In genomic region chr5:138352071-138352721, GRCh38 we compare ENCODE assay signal across 8 cellular contexts. TPM values are rescaled to one million over a fixed set of nuclear protein-coding genes. Genes with fewer than 3 reads are reported as not detected.
DNase-seq lines count a peak whose midpoint lies in the region; ATAC-seq and TF ChIP-seq lines count a peak whose summit lies in the region.

TSS of gene KDM3B (plus strand) at chr5:138352685. CDS start at chr5:138352796, 111 bp downstream.

- TF ChIP-seq CTCF in DND-41 (IDR thresholded peaks at IDR 0.05; ENCODE audit: borderline replicate concordance, extremely low read depth, low read length, poor library complexity, severe bottlenecking), result peak; percentile 99
- peak; percentile 100 for TF ChIP-seq CTCF in RWPE2 (IDR thresholded peaks at IDR 0.05; ENCODE audit: poor library complexity, severe bottlenecking)
- peak; percentile 97 for TF ChIP-seq CTCF in fibroblast of the aortic adventitia (IDR thresholded peaks at IDR 0.05; ENCODE audit: insufficient read depth, low read length)
- TF ChIP-seq CTCF in nephron progenitor cell (IDR thresholded peaks at IDR 0.05), result peak; percentile 99

- H3K9ac ChIP-seq in DND-41 (ENCODE audit: low read depth, low read length), result peak within 1 kb of the TSS; percentile 93

- H3K4me2 ChIP-seq in DND-41 (ENCODE audit: insufficient read depth, low read length), result peak within 1 kb of the TSS; percentile 72

- H3K36me3 Mint-ChIP-seq in nephron progenitor cell (ENCODE audit: low read depth), result peaks cover 54% of the 10 kb centered on the region
- peaks cover 26% of the 10 kb centered on the region for H3K36me3 Mint-ChIP-seq in stimulated activated naive CD8-positive, alpha-beta T cell treated with anti-CD3 and anti-CD28 coated beads, Interleukin-15, Interleukin-2, amounts not matched to agents 100 ng/mL and 50 ng/mL, for 24 hours (ENCODE audit: low read depth)

- no peaks in the 10 kb centered on the region for H3K27me3 ChIP-seq in DND-41 (ENCODE audit: insufficient read depth, low read length, poor library complexity)
- no peaks in the 10 kb centered on the region for H3K27me3 ChIP-seq in RWPE2 (ENCODE audit: insufficient read depth, poor library complexity, severe bottlenecking)

- DNase-seq in DND-41 (peak; percentile 91), Kasumi-1 (lab: John Stamatoyannopoulos, UW) (peak; percentile 73 to 86), RWPE2 (ENCODE audit: low spot score) (peak; percentile 73), fibroblast of the aortic adventitia (ENCODE audit: low read depth) (peak; percentile 74), nephron progenitor cell (peak; percentile 92)
- peak; percentile 92 for DNase-seq in activated T-helper 9 cell treated with anti-CD3 and anti-CD28 coated beads, Interleukin-2, amount 50 U/mL, for 16 hours (ENCODE audit: low read depth)

- H3K79me2 ChIP-seq in DND-41 (ENCODE audit: insufficient read depth, low read length), result peaks cover 46% of the 10 kb centered on the region

- no peaks in the 10 kb centered on the region for H3K27me3 Mint-ChIP-seq in nephron progenitor cell (ENCODE audit: low read depth, poor library complexity)
- no peaks in the 10 kb centered on the region for H3K27me3 Mint-ChIP-seq in stimulated activated naive CD8-positive, alpha-beta T cell treated with anti-CD3 and anti-CD28 coated beads, Interleukin-15, Interleukin-2, amounts not matched to agents 100 ng/mL and 50 ng/mL, for 24 hours

- H3K9me3 ChIP-seq in DND-41 (ENCODE audit: insufficient read depth, low read length, severe bottlenecking) (peaks cover 4% of the 10 kb centered on the region), RWPE2 (ENCODE audit: severe bottlenecking) (peaks cover 3% of the 10 kb centered on the region)

- H3K36me3 ChIP-seq in DND-41 (ENCODE audit: insufficient read depth, low read length), result peaks cover 29% of the 10 kb centered on the region
- peaks cover 4% of the 10 kb centered on the region; the same call in 1 of the 2 replicates for H3K36me3 ChIP-seq in RWPE2 (ENCODE audit: low read depth)

- H2AFZ ChIP-seq in DND-41 (ENCODE audit: low read depth, low read length), result peak within 1 kb of the TSS; percentile 74

- H3K4me3 ChIP-seq in DND-41 (ENCODE audit: low read depth in 1 of 2, low read length in 2 of 2) (peak within 1 kb of the TSS; percentile 88 to 96), RWPE2 (ENCODE audit: severe bottlenecking) (peak within 1 kb of the TSS; percentile 79), fibroblast of the aortic adventitia (ENCODE audit: low read depth, low read length) (peak within 1 kb of the TSS; percentile 79)

- peaks cover 17% of the 10 kb centered on the region for H3K4me1 ChIP-seq in DND-41 (ENCODE audit: insufficient read depth, low read length)
- peaks cover 16% of the 10 kb centered on the region for H3K4me1 ChIP-seq in RWPE2 (ENCODE audit: insufficient read depth, poor library complexity, severe bottlenecking)

- H3K4me1 Mint-ChIP-seq in nephron progenitor cell, result peaks cover 29% of the 10 kb centered on the region
- peaks cover 52% of the 10 kb centered on the region for H3K4me1 Mint-ChIP-seq in stimulated activated naive CD8-positive, alpha-beta T cell treated with anti-CD3 and anti-CD28 coated beads, Interleukin-15, Interleukin-2, amounts not matched to agents 100 ng/mL and 50 ng/mL, for 24 hours (ENCODE audit: low read depth)

- peaks cover 12% of the 10 kb centered on the region for H3K9me3 Mint-ChIP-seq in nephron progenitor cell
- H3K9me3 Mint-ChIP-seq in stimulated activated naive CD8-positive, alpha-beta T cell treated with anti-CD3 and anti-CD28 coated beads, Interleukin-15, Interleukin-2, amounts not matched to agents 100 ng/mL and 50 ng/mL, for 24 hours, result peaks cover 6% of the 10 kb centered on the region

- H3K27ac Mint-ChIP-seq in nephron progenitor cell, result peak within 1 kb of the TSS; percentile 97
- H3K27ac Mint-ChIP-seq in stimulated activated naive CD8-positive, alpha-beta T cell treated with anti-CD3 and anti-CD28 coated beads, Interleukin-15, Interleukin-2, amounts not matched to agents 100 ng/mL and 50 ng/mL, for 24 hours, result peak within 1 kb of the TSS; percentile 93

- H3K27ac ChIP-seq in DND-41 (ENCODE audit: low read length), result peak within 1 kb of the TSS; percentile 89
- peak within 1 kb of the TSS; percentile 60 for H3K27ac ChIP-seq in RWPE2 (ENCODE audit: poor library complexity, severe bottlenecking)

- ATAC-seq in DND-41 (ENCODE audit: insufficient read depth, low read depth) (peak; percentile 78), GM21786 (IDR thresholded peaks at IDR 0.05; ENCODE audit: unreplicated experiment) (peak; percentile 64), RWPE2 (ENCODE audit: low read depth) (peak; percentile 53)

- H3K4me3 Mint-ChIP-seq in nephron progenitor cell, result peak within 1 kb of the TSS; percentile 97
- H3K4me3 Mint-ChIP-seq in stimulated activated naive CD8-positive, alpha-beta T cell treated with anti-CD3 and anti-CD28 coated beads, Interleukin-15, Interleukin-2, amounts not matched to agents 100 ng/mL and 50 ng/mL, for 24 hours, result peak within 1 kb of the TSS; percentile 96

- peaks cover 24% of the 10 kb centered on the region; the same call in 1 of the 2 replicates for H4K20me1 ChIP-seq in DND-41 (ENCODE audit: insufficient read depth, low read length)

RNA-seq across cellular contexts. Expression of gene KDM3B, which starts in this region (rescaled TPM):
- total RNA-seq in fibroblast of the aortic adventitia (ENCODE audit: low replicate concordance), result 47.1 and 89.5 TPM in 2 replicates

Comparison
In these comparisons a context has a peak if more than half of its experiments do, and no peak if none do; other contexts are left out.
1. Peak in every context shown above with its lines: DNase-seq, ATAC-seq, H3K4me3 ChIP-seq and H3K27ac ChIP-seq.